8 cellular contexts compared by ENCODE assay signal in the genomic region with DNA sequence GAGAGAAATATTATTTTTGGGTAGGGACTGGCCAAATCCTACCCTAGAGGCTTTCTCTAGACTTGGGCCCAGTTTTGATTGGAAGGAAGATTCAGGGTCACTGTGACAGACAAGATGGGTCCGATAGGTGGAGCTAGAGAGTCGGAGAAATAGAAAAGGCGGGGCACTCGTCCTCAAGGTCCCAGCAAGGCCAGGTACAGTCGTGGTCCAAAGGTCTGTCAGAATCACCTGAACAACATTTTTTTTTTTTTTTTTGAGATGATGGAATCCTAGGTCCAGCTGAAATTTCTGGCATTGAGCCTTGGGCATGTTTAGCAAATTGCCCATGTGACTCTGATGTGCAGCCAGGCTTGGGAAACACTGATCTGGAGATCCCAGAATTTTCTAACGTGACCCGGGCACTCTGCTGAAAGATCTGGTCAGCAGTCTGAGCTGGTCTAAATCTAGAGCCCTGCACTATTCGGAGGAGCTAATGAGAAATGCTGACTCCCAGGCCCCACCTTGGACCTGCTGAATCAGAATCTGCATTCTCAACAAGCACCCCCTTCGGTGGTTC. TPM values are rescaled to one million over a fixed set of nuclear protein-coding genes. Genes with fewer than 3 reads are reported as not detected.
A peak's percentile ranks its signal among the peaks of the same experiment; 100 is the strongest.
DNase-seq lines count a peak whose midpoint lies in the region; ATAC-seq, FAIRE-seq and TF ChIP-seq lines count a peak whose summit lies in the region.

No MANE protein-coding gene starts in this region.

- H3K27me3 ChIP-seq in SU-DHL-6 (ENCODE audit: low read length): no peaks in the 10 kb centered on the region
- H3K27me3 ChIP-seq in hepatocyte: no peaks in the 10 kb centered on the region

- ATAC-seq in GM18498 (IDR thresholded peaks at IDR 0.05; ENCODE audit: unreplicated experiment) (peak; percentile 79), HG02678 (IDR thresholded peaks at IDR 0.05; ENCODE audit: unreplicated experiment) (peak; percentile 82)

- H3K36me3 ChIP-seq in SU-DHL-6 (ENCODE audit: low read length) (no peaks in the 10 kb centered on the region), hepatocyte (replicated peaks; ENCODE audit: insufficient read depth, low read depth) (no peaks in the 10 kb centered on the region)

- H4K20me1 ChIP-seq in SU-DHL-6 (ENCODE audit: low read depth, low read length) (no peaks in the 10 kb centered on the region), hepatocyte (ENCODE audit: insufficient read depth, poor library complexity, severe bottlenecking) (no peaks in the 10 kb centered on the region)

- TF ChIP-seq POLR2A in H54 (IDR thresholded peaks at IDR 0.05; ENCODE audit: low read depth, low read length): no peak

- H3K4me3 ChIP-seq in SU-DHL-6 (ENCODE audit: insufficient read depth, low read length, poor library complexity, severe bottlenecking) (no peak overlapping the region), hepatocyte (no peak overlapping the region)

- TF ChIP-seq CTCF in SU-DHL-6 (IDR thresholded peaks at IDR 0.05; ENCODE audit: insufficient read depth, low read length, poor library complexity, severe bottlenecking): peak; percentile 73
- peak; percentile 75 for TF ChIP-seq CTCF in hepatocyte (IDR thresholded peaks at IDR 0.05; ENCODE audit: poor library complexity)

- WGBS in hepatocyte (ENCODE audit: low lambda C conversion rate, missing lambda C conversion rate): 39% methylated on average over 9 of the region's 9 CpGs

- H3K9ac ChIP-seq in SU-DHL-6 (ENCODE audit: low read length): no peak overlapping the region

- H3K79me2 ChIP-seq in SU-DHL-6 (ENCODE audit: insufficient read depth, low read length): no peaks in the 10 kb centered on the region
- no peaks in the 10 kb centered on the region for H3K79me2 ChIP-seq in hepatocyte

- FAIRE-seq in H54 (lab: Jason Lieb, UNC): no peak

- H3K27ac ChIP-seq in SU-DHL-6 (ENCODE audit: low read depth, low read length) (no peak overlapping the region), hepatocyte (peak overlapping the region; percentile 21)

- H3K9me3 ChIP-seq in SU-DHL-6 (ENCODE audit: insufficient read depth, low read length): no peaks in the 10 kb centered on the region
- H3K9me3 ChIP-seq in hepatocyte (ENCODE audit: low read depth): no peaks in the 10 kb centered on the region

- H3K4me1 ChIP-seq in hepatocyte (ENCODE audit: insufficient read depth): peaks cover 12% of the 10 kb centered on the region

- H3K9me2 ChIP-seq in SU-DHL-6 (replicated peaks; ENCODE audit: insufficient read depth, low read length): no peaks in the 10 kb centered on the region
- H3K9me2 ChIP-seq in hepatocyte (replicated peaks; ENCODE audit: insufficient read depth): no peaks in the 10 kb centered on the region

- H3F3A ChIP-seq in SU-DHL-6 (ENCODE audit: insufficient read depth): no peaks in the 10 kb centered on the region

- H3K4me2 ChIP-seq in SU-DHL-6 (ENCODE audit: low read depth, low read length, poor library complexity, severe bottlenecking) (no peak overlapping the region), hepatocyte (no peak overlapping the region)

- H2AFZ ChIP-seq in SU-DHL-6 (ENCODE audit: low read depth, low read length, severe bottlenecking): no peak overlapping the region
- H2AFZ ChIP-seq in hepatocyte: no peak overlapping the region

- DNase-seq in NCI-H128 (lab: John Stamatoyannopoulos, UW; ENCODE audit: unreplicated experiment) (peak; percentile 66), hepatocyte (ENCODE audit: low spot score) (peak; percentile 92), H54 (ENCODE audit: insufficient read length, low spot score) (no peak)
- DNase-seq in activated naive CD8-positive, alpha-beta T cell treated with anti-CD3 and anti-CD28 coated beads, Interleukin-2, amount 50 U/mL, for 16 hours (ENCODE audit: low read depth, low spot score): peak; percentile 32
- DNase-seq in stimulated activated CD4-positive, alpha-beta T cell treated with anti-CD3 and anti-CD28 coated beads, Interleukin-12 subunit alpha, Interleukin-12 subunit beta, amount 100 ng/mL, for 4 hours: peak; percentile 47

RNA-seq across cellular contexts. Expression of gene NTSR2, which starts 23.0 kb away (rescaled TPM):
- total RNA-seq in hepatocyte: not detected in 2 replicates
- polyA plus RNA-seq in hepatocyte: 0.28 TPM in 1 of 2 replicates, not detected in the other

RNA-seq across cellular contexts. Expression of gene LPIN1, which starts 53.4 kb away (rescaled TPM):
- total RNA-seq in hepatocyte: 35.3 and 42.6 TPM in 2 replicates
- 34.5 and 45.8 TPM in 2 replicates for polyA plus RNA-seq in hepatocyte
